Comparison of ENCODE assay signal across 8 cellular contexts in genomic region chr10:116272497-116273221, GRCh38. TPM values are rescaled to one million over a fixed set of nuclear protein-coding genes. Genes with fewer than 3 reads are reported as not detected.
DNase-seq lines count a peak whose midpoint lies in the region; ATAC-seq and TF ChIP-seq lines count a peak whose summit lies in the region.

A gene with protein sequence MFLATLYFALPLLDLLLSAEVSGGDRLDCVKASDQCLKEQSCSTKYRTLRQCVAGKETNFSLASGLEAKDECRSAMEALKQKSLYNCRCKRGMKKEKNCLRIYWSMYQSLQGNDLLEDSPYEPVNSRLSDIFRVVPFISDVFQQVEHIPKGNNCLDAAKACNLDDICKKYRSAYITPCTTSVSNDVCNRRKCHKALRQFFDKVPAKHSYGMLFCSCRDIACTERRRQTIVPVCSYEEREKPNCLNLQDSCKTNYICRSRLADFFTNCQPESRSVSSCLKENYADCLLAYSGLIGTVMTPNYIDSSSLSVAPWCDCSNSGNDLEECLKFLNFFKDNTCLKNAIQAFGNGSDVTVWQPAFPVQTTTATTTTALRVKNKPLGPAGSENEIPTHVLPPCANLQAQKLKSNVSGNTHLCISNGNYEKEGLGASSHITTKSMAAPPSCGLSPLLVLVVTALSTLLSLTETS (minus strand): TSS chr10:116273206. CDS start chr10:116272029, 1,177 bp downstream.

- H3K27ac ChIP-seq in spleen, result peak within 1 kb of the TSS in 2 of 8 donors; percentile 16 to 22

- H3K4me3 ChIP-seq in spleen, result peak within 1 kb of the TSS; percentile 28 to 66 (median 39)

- H3K4me3 Mint-ChIP-seq in activated naive CD8-positive, alpha-beta T cell treated with anti-CD3 and anti-CD28 coated beads, Interleukin-2, amount 50 U/mL, for 24 hours, result peak within 1 kb of the TSS; percentile 54

- WGBS in spleen, 5 donors, result 1 to 2% (median 2%) methylated on average over 56 to 69 of the region's 69 CpGs

- no peaks in the 10 kb centered on the region for H3K36me3 Mint-ChIP-seq in activated naive CD8-positive, alpha-beta T cell treated with anti-CD3 and anti-CD28 coated beads, Interleukin-2, amount 50 U/mL, for 24 hours (ENCODE audit: low read depth)

- H3K4me1 ChIP-seq in spleen, result peaks cover 2 to 41% (median 30%) of the 10 kb centered on the region in 6 donors

- H3K4me1 Mint-ChIP-seq in activated naive CD8-positive, alpha-beta T cell treated with anti-CD3 and anti-CD28 coated beads, Interleukin-2, amount 50 U/mL, for 24 hours, result peaks cover 5% of the 10 kb centered on the region

- H3K9me3 Mint-ChIP-seq in activated naive CD8-positive, alpha-beta T cell treated with anti-CD3 and anti-CD28 coated beads, Interleukin-2, amount 50 U/mL, for 24 hours, result peaks cover 3% of the 10 kb centered on the region

- peak; percentile 12 for DNase-seq in A172 (ENCODE audit: low spot score)
- no peak for DNase-seq in activated naive CD8-positive, alpha-beta T cell treated with anti-CD3 and anti-CD28 coated beads, Interleukin-2, amount 50 U/mL, for 24 hours
- DNase-seq in iPS-NIHi11 (ENCODE audit: low spot score), result peak; percentile 83
- no peak for DNase-seq in spleen
- no peak for DNase-seq in NCI-H1436 treated with DMSO at 0.1 percent for 48 hours (lab: John Stamatoyannopoulos, UW)
- DNase-seq in NCI-H128 (lab: John Stamatoyannopoulos, UW; ENCODE audit: unreplicated experiment), result no peak
- no peak for DNase-seq in NOMO-1 treated with dmso at 0.1 percent for 144 hours (lab: John Stamatoyannopoulos, UW; ENCODE audit: unreplicated experiment)

- intact Hi-C loops in spleen (cut with DNase I; ENCODE audit: low total_unique reads), result no loop called here

- H3K36me3 ChIP-seq in spleen, result no peaks in the 10 kb centered on the region

- TF ChIP-seq CTCF in spleen (IDR thresholded peaks at IDR 0.05 in 8 of 11, conservative IDR thresholded peaks at IDR 0.05 in 3 of 11), result no peak

- H3K27me3 ChIP-seq in spleen (replicated peaks in 1 of 7), result peaks cover 0 to 97% (median 55%) of the 10 kb centered on the region in 7 donors

- ATAC-seq in GM18907 (IDR thresholded peaks at IDR 0.05; ENCODE audit: unreplicated experiment), result peak; percentile 57
- no peak for ATAC-seq in activated naive CD8-positive, alpha-beta T cell treated with anti-CD3 and anti-CD28 coated beads, Interleukin-2, amount 50 U/mL, for 24 hours

- H3K27ac Mint-ChIP-seq in activated naive CD8-positive, alpha-beta T cell treated with anti-CD3 and anti-CD28 coated beads, Interleukin-2, amount 50 U/mL, for 24 hours, result no peak within 1 kb of the TSS

- peaks cover 61% of the 10 kb centered on the region for H3K27me3 Mint-ChIP-seq in activated naive CD8-positive, alpha-beta T cell treated with anti-CD3 and anti-CD28 coated beads, Interleukin-2, amount 50 U/mL, for 24 hours

- TF ChIP-seq POLR2A in spleen (IDR thresholded peaks at IDR 0.05), result no peak

- H3K9me3 ChIP-seq in spleen, result no peaks in the 10 kb centered on the region

RNA-seq across cellular contexts. Expression of the gene that starts here (rescaled TPM):
- total RNA-seq in A172 (2014; rRNA removed; shearing (Covaris generic)), result 21.3 and 38.0 TPM in 2 replicates
- total RNA-seq in spleen, result 10 to 100 TPM in 1 of 7 donors, 1 to 10 TPM in 6; 3.7 to 36.5 (median 6.5) TPM
- 1 to 10 TPM in 1 of 3 donors, under 1 TPM in 2; 0.52 to 1.0 (median 0.99) TPM for polyA plus RNA-seq in spleen

Comparison
In these comparisons a context has a peak if more than half of its experiments do, and no peak if none do; other contexts are left out.
1. DNase-seq: peak in A172 (single experiment) and iPS-NIHi11 (single experiment); none in activated naive CD8-positive, alpha-beta T cell treated with anti-CD3 and anti-CD28 coated beads, Interleukin-2, amount 50 U/mL, for 24 hours (single experiment), spleen (single experiment), NCI-H1436 treated with DMSO at 0.1 percent for 48 hours (single experiment), NCI-H128 (single experiment) and NOMO-1 treated with dmso at 0.1 percent for 144 hours (single experiment).